ENCODE assay signal across 14 cellular contexts in genomic region chr6:51927450-51927849, GRCh38.
"Had no signal": no experiment of that assay in that cellular context is flagged by ENCODE, and none has a peak within 500 bp of the region (broad histone marks: within the 10 kb centered on the region; RNA-seq: fewer than 3 reads in every experiment).

No MANE protein-coding gene starts in this region.

- ATAC-seq: heart left ventricle; naive thymus-derived CD4-positive, alpha-beta T cell; sciatic nerve had no signal

- DNase-seq: effector CD4-positive, alpha-beta T cell; foreskin melanocyte; heart left ventricle; hippocampal formation; naive thymus-derived CD4-positive, alpha-beta T cell; nephron progenitor cell; spleen; stimulated activated CD4-positive, alpha-beta T cell treated with anti-CD3 and anti-CD28 coated beads, Interleukin-15, amount 100 ng/mL, for 24 hours; stimulated activated CD4-positive, alpha-beta T cell treated with anti-CD3 and anti-CD28 coated beads, Interleukin-1b, Interleukin-23, amount 100 ng/mL, for 48 hours; stimulated activated CD4-positive, alpha-beta T cell treated with anti-CD3 and anti-CD28 coated beads, Interleukin-4, amount 100 ng/mL, for 24 hours; tibial artery; upper lobe of left lung; uterus had no signal

- H3K27ac ChIP-seq: heart left ventricle, spleen, tibial artery, upper lobe of left lung, uterus had no signal

- H3K36me3 ChIP-seq: heart left ventricle, spleen, tibial artery, upper lobe of left lung, uterus had no signal

- H3K4me1 ChIP-seq: heart left ventricle, spleen, tibial artery, upper lobe of left lung, uterus had no signal

- H3K9me3 ChIP-seq: upper lobe of left lung, uterus had no signal

- H3K27me3 ChIP-seq: spleen, tibial artery, upper lobe of left lung, uterus had no signal

- H3K4me3 ChIP-seq: heart left ventricle, spleen, tibial artery, upper lobe of left lung, uterus had no signal
